17 cellular contexts compared by ENCODE assay signal in genomic region chr22:27973851-27974250, GRCh38.
"Had no signal": no experiment of that assay in that cellular context is flagged by ENCODE, and none has a peak within 500 bp of the region (broad histone marks: within the 10 kb centered on the region; RNA-seq: fewer than 3 reads in every experiment).

No MANE protein-coding gene starts in this region.

- H3K4me1 Mint-ChIP-seq: activated naive CD4-positive, alpha-beta T cell treated with anti-CD3 and anti-CD28 coated beads, Interleukin-2, amount 50 U/mL, for 24 hours; memory B cell had no signal

- ATAC-seq: activated T-cell treated with anti-CD3 and anti-CD28 coated beads, Interleukin-2, amount 50 U/mL, for 72 hours; heart right ventricle; left ventricle myocardium superior; naive thymus-derived CD4-positive, alpha-beta T cell; T-cell had no signal

- H3K4me3 Mint-ChIP-seq: activated naive CD4-positive, alpha-beta T cell treated with anti-CD3 and anti-CD28 coated beads, Interleukin-2, amount 50 U/mL, for 24 hours; activated T-cell treated with anti-CD3 and anti-CD28 coated beads, Interleukin-2, amount 50 U/mL, for 72 hours; memory B cell; naive thymus-derived CD4-positive, alpha-beta T cell; T-cell had no signal

- H3K9me3 ChIP-seq: thyroid gland had no signal

- H3K4me1 ChIP-seq: breast epithelium, thyroid gland had no signal

- H3K27ac Mint-ChIP-seq: activated naive CD4-positive, alpha-beta T cell treated with anti-CD3 and anti-CD28 coated beads, Interleukin-2, amount 50 U/mL, for 24 hours; activated T-cell treated with anti-CD3 and anti-CD28 coated beads, Interleukin-2, amount 50 U/mL, for 72 hours; memory B cell; naive thymus-derived CD4-positive, alpha-beta T cell; T-cell had no signal

- H3K9me3 Mint-ChIP-seq: activated naive CD4-positive, alpha-beta T cell treated with anti-CD3 and anti-CD28 coated beads, Interleukin-2, amount 50 U/mL, for 24 hours; activated T-cell treated with anti-CD3 and anti-CD28 coated beads, Interleukin-2, amount 50 U/mL, for 72 hours; memory B cell had no signal

- H3K27ac ChIP-seq: breast epithelium, coronary artery, heart right ventricle, thyroid gland had no signal

- DNase-seq: activated CD4-positive, alpha-beta T cell treated with anti-CD3 and anti-CD28 coated beads, Interleukin-2, amount 50 U/mL, for 1 hour; activated gamma-delta T cell; activated T-cell treated with anti-CD3 and anti-CD28 coated beads, Interleukin-2, amount 50 U/mL, for 72 hours; heart right ventricle; kidney glomerular epithelial cell; left ventricle myocardium superior; naive thymus-derived CD4-positive, alpha-beta T cell; nucleus accumbens; stimulated activated CD8-positive, alpha-beta memory T cell treated with anti-CD3 and anti-CD28 coated beads, Interleukin-4, amount 100 ng/mL, for 48 hours; stimulated activated naive CD4-positive, alpha-beta T cell treated with Interleukin-2 at 50 U/mL for 16 hours; T-cell; T-helper 9 cell; thyroid gland had no signal

- H3K27me3 ChIP-seq: breast epithelium, heart right ventricle, thyroid gland had no signal

- H3K27me3 Mint-ChIP-seq: activated naive CD4-positive, alpha-beta T cell treated with anti-CD3 and anti-CD28 coated beads, Interleukin-2, amount 50 U/mL, for 24 hours; memory B cell; naive thymus-derived CD4-positive, alpha-beta T cell; T-cell had no signal

- H3K36me3 ChIP-seq: breast epithelium, heart right ventricle, thyroid gland had no signal

- H3K4me3 ChIP-seq: breast epithelium, coronary artery, heart right ventricle, thyroid gland had no signal
